ENCODE assay signal across 9 cellular contexts in the genomic region with DNA sequence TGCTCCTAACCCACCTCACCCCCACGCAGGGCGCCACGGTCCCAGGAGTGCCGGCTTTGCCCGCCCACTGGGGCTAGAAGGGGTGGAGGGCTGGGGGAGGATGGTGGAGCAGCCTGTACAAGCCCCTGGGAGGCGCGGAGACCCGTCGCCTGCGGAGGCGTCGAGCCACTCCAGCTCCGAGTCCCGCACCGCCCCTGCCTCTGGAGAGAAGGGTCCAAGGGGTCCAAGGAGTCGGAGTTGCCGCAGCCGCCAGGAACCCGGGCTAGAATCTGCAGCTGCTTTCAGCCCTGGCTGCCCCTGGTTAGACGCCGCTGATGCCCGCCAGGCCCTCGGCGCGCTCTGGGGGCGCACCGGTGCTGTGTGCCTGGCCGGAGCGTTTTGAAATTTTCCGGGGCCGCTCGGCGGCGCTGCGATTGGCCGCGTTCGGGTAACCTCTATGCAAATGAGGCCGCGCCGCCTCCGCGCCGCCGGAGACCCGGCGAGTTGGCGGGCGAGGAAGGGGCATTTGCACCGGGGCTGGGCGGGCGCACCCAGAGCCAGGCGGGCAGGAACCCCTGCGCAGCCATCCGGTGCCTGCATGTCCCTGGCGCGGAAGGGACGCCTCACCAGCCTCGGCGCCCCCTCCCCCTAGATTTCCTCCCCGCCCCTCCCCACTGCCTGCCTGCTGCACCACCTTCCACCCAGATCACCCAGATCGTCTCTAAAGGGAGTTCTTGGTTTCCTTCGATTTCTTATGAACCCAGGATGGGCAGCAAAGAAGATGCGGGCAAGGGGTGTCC.
DNase-seq lines count a peak whose midpoint lies in the region; ATAC-seq lines count a peak whose summit lies in the region.
"Had no signal": no experiment of that assay in that cellular context is flagged by ENCODE, and none has a peak within 500 bp of the region (broad histone marks: within the 10 kb centered on the region; RNA-seq: fewer than 3 reads in every experiment).

A gene with protein sequence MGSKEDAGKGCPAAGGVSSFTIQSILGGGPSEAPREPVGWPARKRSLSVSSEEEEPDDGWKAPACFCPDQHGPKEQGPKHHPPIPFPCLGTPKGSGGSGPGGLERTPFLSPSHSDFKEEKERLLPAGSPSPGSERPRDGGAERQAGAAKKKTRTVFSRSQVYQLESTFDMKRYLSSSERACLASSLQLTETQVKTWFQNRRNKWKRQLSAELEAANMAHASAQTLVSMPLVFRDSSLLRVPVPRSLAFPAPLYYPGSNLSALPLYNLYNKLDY (plus strand): TSS at position 502 of the 779 bp plus-strand sequence. CDS start 243 bp downstream, at position 745.

- H4K20me1 ChIP-seq in BLaER1 = peaks cover 84% of the 10 kb centered on the region

- H3K27me3 ChIP-seq in BLaER1 = peaks cover 100% of the 10 kb centered on the region

- peak within 1 kb of the TSS; percentile 87 for H3K4me2 ChIP-seq in BLaER1

- ATAC-seq in GM19351 (IDR thresholded peaks at IDR 0.05; ENCODE audit: unreplicated experiment) (peak; percentile 41), GM21390 (IDR thresholded peaks at IDR 0.05; ENCODE audit: unreplicated experiment) (no peak), HG03159 (IDR thresholded peaks at IDR 0.05; ENCODE audit: unreplicated experiment) (no peak)
- ATAC-seq: HCT116 had no signal

- H3K9me3 ChIP-seq in BLaER1 (peaks cover 15% of the 10 kb centered on the region), SK-N-MC (ENCODE audit: low read depth, low read length) (no peaks in the 10 kb centered on the region)

- H3K9ac ChIP-seq in BLaER1 (no peak within 1 kb of the TSS), SK-N-MC (ENCODE audit: insufficient read length) (no peak within 1 kb of the TSS)

- H3K4me3 ChIP-seq in BLaER1 (peak within 1 kb of the TSS; percentile 59), SK-N-MC (peak within 1 kb of the TSS; percentile 42; the same call in 1 of the 2 replicates), iPS-11a (ENCODE audit: low read depth, low read length) (peak within 1 kb of the TSS; percentile 17)

- H3K27ac ChIP-seq in BLaER1 (no peak within 1 kb of the TSS), SK-N-MC (no peak within 1 kb of the TSS)

- DNase-seq in SK-N-MC (ENCODE audit: low read depth, low spot score) = no peak
- DNase-seq in NAMALWA (ENCODE audit: low spot score) = no peak
- DNase-seq in UCSD-AML1 (lab: John Stamatoyannopoulos, UW; ENCODE audit: unreplicated experiment) = no peak

- H3K36me3 ChIP-seq in BLaER1 = no peaks in the 10 kb centered on the region
- H3K36me3 ChIP-seq in SK-N-MC (ENCODE audit: insufficient read depth, low read length) = no peaks in the 10 kb centered on the region

- peaks cover 67% of the 10 kb centered on the region for H3K4me1 ChIP-seq in BLaER1
